ENCODE assay signal across 8 cellular contexts in genomic region chr17:60077672-60078519, GRCh38. TPM values are rescaled to one million over a fixed set of nuclear protein-coding genes. Genes with fewer than 3 reads are reported as not detected.
DNase-seq lines count a peak whose midpoint lies in the region; ATAC-seq and TF ChIP-seq lines count a peak whose summit lies in the region.

No MANE protein-coding gene starts in this region.

- peak overlapping the region; percentile 89 to 98 (median 92) for H3K4me3 ChIP-seq in liver (ENCODE audit: low read depth in 1 of 3, low read length in 3 of 3)

- H3K27ac ChIP-seq in caudate nucleus (ENCODE audit: low read depth, low read length) (peak overlapping the region; percentile 82), liver (ENCODE audit: low read depth in 1 of 2, low read length in 2 of 2) (peak overlapping the region; percentile 52 to 76)

- peak; percentile 27 for ATAC-seq in HG03159 (IDR thresholded peaks at IDR 0.05; ENCODE audit: unreplicated experiment)
- peak; percentile 80 for ATAC-seq in stimulated activated effector memory CD8-positive, alpha-beta T cell treated with anti-CD3 and anti-CD28 coated beads, Interleukin-12 subunit alpha, Interleukin-12 subunit beta, amount 100 ng/mL, for 72 hours

- no peaks in the 10 kb centered on the region for H3K9me3 ChIP-seq in liver (ENCODE audit: control insufficient read depth in 4 of 4, low read length in 3 of 4)

- H3K27me3 Mint-ChIP-seq in T-helper 1 cell treated with Interleukin-12 subunit alpha and Interleukin-12 subunit beta and Interleukin-4 antibody, amounts not matched to agents 30 μg/mL and 1 μg/mL, for 36 hours (ENCODE audit: low read depth) = no peaks in the 10 kb centered on the region

- H3K9ac ChIP-seq in liver (ENCODE audit: low read depth in 1 of 2, low read length in 2 of 2) = peak overlapping the region in 1 of 2 donors; percentile 36

- no peaks in the 10 kb centered on the region for H3K9me3 Mint-ChIP-seq in T-helper 1 cell treated with Interleukin-12 subunit alpha and Interleukin-12 subunit beta and Interleukin-4 antibody, amounts not matched to agents 30 μg/mL and 1 μg/mL, for 36 hours
- H3K9me3 Mint-ChIP-seq in stimulated activated effector memory CD8-positive, alpha-beta T cell treated with anti-CD3 and anti-CD28 coated beads, Interleukin-12 subunit alpha, Interleukin-12 subunit beta, amount 100 ng/mL, for 72 hours = no peaks in the 10 kb centered on the region

- H3K27ac Mint-ChIP-seq in T-helper 1 cell treated with Interleukin-12 subunit alpha and Interleukin-12 subunit beta and Interleukin-4 antibody, amounts not matched to agents 30 μg/mL and 1 μg/mL, for 36 hours = peak overlapping the region; percentile 94
- peak overlapping the region; percentile 91 for H3K27ac Mint-ChIP-seq in stimulated activated effector memory CD8-positive, alpha-beta T cell treated with anti-CD3 and anti-CD28 coated beads, Interleukin-12 subunit alpha, Interleukin-12 subunit beta, amount 100 ng/mL, for 72 hours

- DNase-seq in NCI-H82 (lab: John Stamatoyannopoulos, UW) (peak; percentile 53), NCI-H82 treated with DMSO at 0.1 percent for 48 hours (lab: John Stamatoyannopoulos, UW; ENCODE audit: unreplicated experiment) (no peak), caudate nucleus (lab: John Stamatoyannopoulos, UW) (peak in 3 of 61 donors; percentile 2 to 63 (median 17)), AG08396 (ENCODE audit: low spot score) (no peak)
- DNase-seq in stimulated activated effector memory CD8-positive, alpha-beta T cell treated with anti-CD3 and anti-CD28 coated beads, Interleukin-12 subunit alpha, Interleukin-12 subunit beta, amount 100 ng/mL, for 72 hours (ENCODE audit: low spot score in 2 of 2) = no peak

- H3K36me3 Mint-ChIP-seq in T-helper 1 cell treated with Interleukin-12 subunit alpha and Interleukin-12 subunit beta and Interleukin-4 antibody, amounts not matched to agents 30 μg/mL and 1 μg/mL, for 36 hours (ENCODE audit: low read depth) = peaks cover 9% of the 10 kb centered on the region
- peaks cover 49% of the 10 kb centered on the region for H3K36me3 Mint-ChIP-seq in stimulated activated effector memory CD8-positive, alpha-beta T cell treated with anti-CD3 and anti-CD28 coated beads, Interleukin-12 subunit alpha, Interleukin-12 subunit beta, amount 100 ng/mL, for 72 hours

- H3K4me3 Mint-ChIP-seq in T-helper 1 cell treated with Interleukin-12 subunit alpha and Interleukin-12 subunit beta and Interleukin-4 antibody, amounts not matched to agents 30 μg/mL and 1 μg/mL, for 36 hours = peak overlapping the region; percentile 95
- H3K4me3 Mint-ChIP-seq in stimulated activated effector memory CD8-positive, alpha-beta T cell treated with anti-CD3 and anti-CD28 coated beads, Interleukin-12 subunit alpha, Interleukin-12 subunit beta, amount 100 ng/mL, for 72 hours = peak overlapping the region; percentile 84

- peaks cover 1 to 25% (median 20%) of the 10 kb centered on the region in 4 donors for H3K36me3 ChIP-seq in liver (ENCODE audit: control insufficient read depth in 4 of 4, insufficient read depth in 3 of 4, low read depth in 1 of 4, low read length in 3 of 4)

- no peak for TF ChIP-seq RAD21 in liver (IDR thresholded peaks at IDR 0.05)

- WGBS in liver = 32% methylated on average over 18 of the region's 18 CpGs

- peaks cover 24% of the 10 kb centered on the region for H3K4me1 Mint-ChIP-seq in T-helper 1 cell treated with Interleukin-12 subunit alpha and Interleukin-12 subunit beta and Interleukin-4 antibody, amounts not matched to agents 30 μg/mL and 1 μg/mL, for 36 hours (ENCODE audit: low read depth)
- peaks cover 27% of the 10 kb centered on the region for H3K4me1 Mint-ChIP-seq in stimulated activated effector memory CD8-positive, alpha-beta T cell treated with anti-CD3 and anti-CD28 coated beads, Interleukin-12 subunit alpha, Interleukin-12 subunit beta, amount 100 ng/mL, for 72 hours

- H3K27me3 ChIP-seq in liver (ENCODE audit: control insufficient read depth in 4 of 4, insufficient read depth in 4 of 4, low read length in 3 of 4) = no peaks in the 10 kb centered on the region

- peaks cover 0 to 19% (median 13%) of the 10 kb centered on the region in 4 donors for H3K4me1 ChIP-seq in liver (ENCODE audit: control insufficient read depth in 4 of 4, insufficient read depth in 4 of 4, low read length in 3 of 4)

- no peak for TF ChIP-seq CTCF in liver (IDR thresholded peaks at IDR 0.05; ENCODE audit: low read depth, low read length, missing input control)

TF ChIP-seq in liver, 16 proteins besides CTCF, POLR2A, EP300 and RAD21:
- TF ChIP-seq JUND (IDR thresholded peaks at IDR 0.05) (no peak), NR2F2 (IDR thresholded peaks at IDR 0.05) (no peak), GABPA (IDR thresholded peaks at IDR 0.05 in 1 of 2, conservative IDR thresholded peaks at IDR 0.05 in 1 of 2) (no peak), SP1 (IDR thresholded peaks at IDR 0.05) (no peak), TAF1 (conservative IDR thresholded peaks at IDR 0.05) (no peak), EGR1 (IDR thresholded peaks at IDR 0.05; ENCODE audit: low read depth in 2 of 2) (no peak), RXRA (IDR thresholded peaks at IDR 0.05) (no peak), ZBTB33 (IDR thresholded peaks at IDR 0.05) (no peak), YY1 (IDR thresholded peaks at IDR 0.05) (no peak), MAX (IDR thresholded peaks at IDR 0.05) (no peak), REST (IDR thresholded peaks at IDR 0.05) (no peak), FOXA1 (IDR thresholded peaks at IDR 0.05) (no peak), FOXA2 (IDR thresholded peaks at IDR 0.05) (no peak), ATF3 (IDR thresholded peaks at IDR 0.05) (no peak), HNF4A (conservative IDR thresholded peaks at IDR 0.05) (no peak), HNF4G (IDR thresholded peaks at IDR 0.05) (no peak)
TF ChIP-seq in liver: peak in this region for 0.

RNA-seq across cellular contexts. Expression of gene HEATR6, which starts 0.8 kb away (rescaled TPM):
- total RNA-seq in liver = 1 to 10 TPM; 5.4 to 5.6 TPM
- polyA plus RNA-seq in liver = 1 to 10 TPM; 2.4 to 2.8 TPM
